33 cellular contexts compared by ENCODE assay signal in the genomic region with DNA sequence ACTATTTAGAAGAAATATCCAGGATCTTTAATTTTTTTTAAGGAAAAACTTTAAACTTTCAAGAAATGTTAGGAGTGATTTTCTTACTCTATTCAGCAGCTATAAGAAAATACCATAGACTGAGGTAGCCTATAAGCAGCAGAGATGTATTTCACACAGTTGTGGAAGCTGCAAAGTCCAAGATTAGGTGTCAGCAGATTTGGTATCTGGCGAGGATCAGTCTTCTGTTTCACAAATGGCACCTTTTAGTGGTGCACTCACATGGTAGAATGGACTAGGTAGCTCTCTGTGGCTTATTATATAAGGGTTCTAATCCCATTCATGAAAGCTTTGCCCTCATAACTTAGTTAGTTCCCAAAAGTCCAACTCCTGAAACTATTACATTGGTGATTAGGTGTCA.
"Had no signal": no experiment of that assay in that cellular context is flagged by ENCODE, and none has a peak within 500 bp of the region (broad histone marks: within the 10 kb centered on the region; RNA-seq: fewer than 3 reads in every experiment).

No MANE protein-coding gene starts in this region.

- H3K4me3 ChIP-seq: adrenal gland, ascending aorta, body of pancreas, breast epithelium, cardiac muscle cell had no signal

- H3K27ac ChIP-seq: adrenal gland, ascending aorta, body of pancreas, brain microvascular endothelial cell, breast epithelium, cardiac muscle cell had no signal

- FAIRE-seq: astrocyte, bronchial epithelial cell had no signal

- H3K9me3 ChIP-seq: adrenal gland, ascending aorta, body of pancreas, breast epithelium had no signal

- DNase-seq: activated effector memory CD4-positive, alpha-beta T cell treated with anti-CD3 and anti-CD28 coated beads, Interleukin-2, amount 50 U/mL, for 16 hours; activated effector memory CD4-positive, alpha-beta T cell treated with Interleukin-2 at 50 U/mL for 16 hours; activated gamma-delta T cell; activated gamma-delta T cell treated with Interleukin-2 at 50 U/mL for 16 hours; activated naive CD4-positive, alpha-beta T cell; activated naive CD4-positive, alpha-beta T cell treated with anti-CD3 and anti-CD28 coated beads for 36 hours; activated naive CD4-positive, alpha-beta T cell treated with anti-CD3 and anti-CD28 coated beads, Interleukin-2, amount 10 ng/mL, durations not matched to agents 7 days and 5 days; activated naive CD4-positive, alpha-beta T cell treated with anti-CD3 and anti-CD28 coated beads, Interleukin-2, amount 50 U/mL, for 16 hours; activated naive CD4-positive, alpha-beta T cell treated with Interleukin-2 at 50 U/mL for 16 hours; activated naive CD8-positive, alpha-beta T cell treated with anti-CD3 and anti-CD28 coated beads for 36 hours; activated naive CD8-positive, alpha-beta T cell treated with anti-CD3 and anti-CD28 coated beads, Interleukin-2, amount 10 ng/mL, durations not matched to agents 7 days and 5 days; activated naive CD8-positive, alpha-beta T cell treated with anti-CD3 and anti-CD28 coated beads, Interleukin-2, amount 50 U/mL, for 24 hours; activated T-cell treated with anti-CD3 and anti-CD28 coated beads, Interleukin-2, amount 50 U/mL, for 24 hours; activated T-cell treated with anti-CD3 and anti-CD28 coated beads, Interleukin-2, amount 50 U/mL, for 4 hours; activated T-cell treated with anti-CD3 and anti-CD28 coated beads, Interleukin-2, amount 50 U/mL, for 48 hours; activated T-cell treated with anti-CD3 and anti-CD28 coated beads, Interleukin-2, amount 50 U/mL, for 72 hours; adrenal gland; amniotic stem cell; amygdala; anterior cingulate cortex; aorta; body of pancreas; brain microvascular endothelial cell; caudate nucleus; central memory CD4-positive, alpha-beta T cell; cerebellar nuclear complex had no signal

- H3K36me3 ChIP-seq: adrenal gland, ascending aorta, brain microvascular endothelial cell, cardiac muscle cell had no signal

- H3K27me3 ChIP-seq: adrenal gland, ascending aorta, body of pancreas, brain microvascular endothelial cell, breast epithelium, cardiac muscle cell had no signal

- H3K4me1 ChIP-seq: ascending aorta, body of pancreas, breast epithelium had no signal

- ATAC-seq: activated naive CD4-positive, alpha-beta T cell treated with anti-CD3 and anti-CD28 coated beads, Interleukin-2, amount 50 U/mL, for 72 hours; activated naive CD8-positive, alpha-beta T cell treated with anti-CD3 and anti-CD28 coated beads, Interleukin-2, amount 50 U/mL, for 24 hours; activated T-cell treated with anti-CD3 and anti-CD28 coated beads, Interleukin-2, amount 50 U/mL, for 4 hours; activated T-cell treated with anti-CD3 and anti-CD28 coated beads, Interleukin-2, amount 50 U/mL, for 72 hours; activated T-helper 17 cell treated with anti-CD3 and anti-CD28 coated beads, Interleukin-2, amount 50 U/mL, for 72 hours; body of pancreas had no signal
